Comparison of ENCODE assay signal across 8 cellular contexts in the genomic region with DNA sequence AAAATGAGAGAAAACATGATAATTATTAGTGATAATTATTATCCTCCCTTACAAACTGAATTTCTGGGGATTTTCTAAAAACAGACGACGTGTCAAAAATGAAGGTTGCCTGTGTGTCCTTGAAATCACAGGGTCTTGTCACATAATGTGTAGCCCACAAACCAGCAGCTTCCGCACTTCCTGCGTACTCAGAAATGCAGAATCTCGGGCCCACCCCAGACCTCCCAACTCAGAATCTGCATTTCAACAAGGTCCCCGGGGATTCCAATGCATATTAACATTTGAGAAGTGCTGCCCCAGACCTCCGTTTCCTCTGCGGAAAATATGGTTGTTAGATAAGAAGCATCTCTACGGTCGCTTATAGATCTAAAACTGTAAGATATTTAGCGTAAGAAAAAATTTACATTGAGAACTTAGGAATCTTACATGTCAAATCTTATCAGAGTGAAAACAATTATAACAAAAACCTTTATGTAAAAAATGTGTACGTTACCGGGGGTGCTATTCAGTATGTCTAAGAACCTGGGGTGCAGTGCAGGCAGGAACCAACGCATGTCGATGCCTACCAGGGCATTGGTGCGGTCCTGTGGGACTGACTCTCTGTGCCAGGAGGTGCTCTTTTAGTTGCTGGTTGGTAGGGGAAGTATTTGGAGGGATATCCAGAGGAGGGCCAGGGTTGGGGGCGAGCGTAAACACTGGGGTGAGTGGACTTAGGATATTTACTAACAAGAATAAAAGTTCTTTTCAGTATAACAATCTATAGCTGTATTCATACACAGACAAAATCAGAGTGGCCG. TPM values are rescaled to one million over a fixed set of nuclear protein-coding genes. Genes with fewer than 3 reads are reported as not detected.
DNase-seq lines count a peak whose midpoint lies in the region; ATAC-seq, FAIRE-seq and TF ChIP-seq lines count a peak whose summit lies in the region.

No MANE protein-coding gene starts in this region.

- DNase-seq in H54 (ENCODE audit: insufficient read length, low spot score) (no peak), UCSD-AML1 (lab: John Stamatoyannopoulos, UW; ENCODE audit: unreplicated experiment) (peak; percentile 30), left ventricle myocardium superior (no peak), NCI-H1436 (lab: John Stamatoyannopoulos, UW) (no peak), GM13976 (ENCODE audit: low spot score) (no peak)

- peak; percentile 52 for TF ChIP-seq CTCF in C4-2B (conservative IDR thresholded peaks at IDR 0.05)
- TF ChIP-seq CTCF in GM13976 (IDR thresholded peaks at IDR 0.05; ENCODE audit: borderline replicate concordance, control extremely low read depth, extremely low read depth, insufficient read depth, missing control alignments): no peak

- intact Hi-C loops in left ventricle myocardium superior (cut with micrococcal nuclease): loop anchor here (5.0 kb wide), 2 partner anchors 111 to 281 kb away; no protein-coding TSS in a partner anchor

- peaks cover 18% of the 10 kb centered on the region for H3K4me1 Mint-ChIP-seq in stimulated activated memory B cell treated with anti-CD40 and anti-IgM and Interleukin-4, amounts not matched to agents 10 μg/mL and 1 μg/mL and 100 μg/mL, for 72 hours

- H3K27me3 Mint-ChIP-seq in stimulated activated memory B cell treated with anti-CD40 and anti-IgM and Interleukin-4, amounts not matched to agents 10 μg/mL and 1 μg/mL and 100 μg/mL, for 72 hours: no peaks in the 10 kb centered on the region

- no peaks in the 10 kb centered on the region for H3K9me3 Mint-ChIP-seq in stimulated activated memory B cell treated with anti-CD40 and anti-IgM and Interleukin-4, amounts not matched to agents 10 μg/mL and 1 μg/mL and 100 μg/mL, for 72 hours

- peak overlapping the region; percentile 66 for H3K27ac Mint-ChIP-seq in stimulated activated memory B cell treated with anti-CD40 and anti-IgM and Interleukin-4, amounts not matched to agents 10 μg/mL and 1 μg/mL and 100 μg/mL, for 72 hours

- no peaks in the 10 kb centered on the region for H3K36me3 Mint-ChIP-seq in stimulated activated memory B cell treated with anti-CD40 and anti-IgM and Interleukin-4, amounts not matched to agents 10 μg/mL and 1 μg/mL and 100 μg/mL, for 72 hours

- in situ Hi-C loops in GM13976 (cut with MboI; ENCODE audit: low sequenced_read_pairs, unreplicated experiment): loop anchor here (10.0 kb wide), 2 partner anchors 104 to 154 kb away; a partner anchor contains a TSS

- TF ChIP-seq POLR2A in H54 (IDR thresholded peaks at IDR 0.05; ENCODE audit: low read depth, low read length): no peak

- ATAC-seq in left ventricle myocardium superior (peak; percentile 53), HG03469 (IDR thresholded peaks at IDR 0.05; ENCODE audit: unreplicated experiment) (no peak)
- ATAC-seq in stimulated activated memory B cell treated with anti-CD40 and anti-IgM and Interleukin-4, amounts not matched to agents 10 μg/mL and 1 μg/mL and 100 μg/mL, for 72 hours: peak; percentile 55

- peak overlapping the region; percentile 72 for H3K4me3 Mint-ChIP-seq in stimulated activated memory B cell treated with anti-CD40 and anti-IgM and Interleukin-4, amounts not matched to agents 10 μg/mL and 1 μg/mL and 100 μg/mL, for 72 hours

- peak; percentile 11 for FAIRE-seq in H54 (lab: Jason Lieb, UNC)

- no peak overlapping the region for H3K27ac ChIP-seq in C4-2B

RNA-seq across cellular contexts. Expression of a gene that starts 15.2 kb away (rescaled TPM):
- total RNA-seq in left ventricle myocardium superior: 0.59 TPM
